In the genomic region with DNA sequence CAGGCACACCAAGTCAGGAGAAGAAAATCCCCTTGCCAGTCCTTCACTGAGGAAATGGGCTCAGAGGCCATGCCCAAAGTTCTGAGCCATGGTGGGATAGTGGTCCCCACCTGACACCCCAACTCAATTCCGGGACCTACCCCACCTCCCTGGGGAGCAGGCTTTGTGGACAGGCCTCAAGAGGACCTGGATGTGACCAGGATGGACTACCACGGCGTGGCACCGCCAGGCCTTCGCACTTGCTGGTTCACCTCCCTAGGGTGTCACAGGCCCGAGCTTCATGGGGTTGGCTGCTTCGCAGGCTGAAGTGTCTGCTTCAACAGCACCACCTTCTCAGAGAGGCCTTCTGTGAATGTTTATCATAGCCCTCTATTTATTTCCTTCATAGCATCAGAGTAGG, we compare ENCODE assay signal across 10 cellular contexts. TPM values are rescaled to one million over a fixed set of nuclear protein-coding genes. Genes with fewer than 3 reads are reported as not detected.
DNase-seq lines count a peak whose midpoint lies in the region; ATAC-seq lines count a peak whose summit lies in the region.
"Had no signal": no experiment of that assay in that cellular context is flagged by ENCODE, and none has a peak within 500 bp of the region (broad histone marks: within the 10 kb centered on the region; RNA-seq: fewer than 3 reads in every experiment).

No MANE protein-coding gene starts in this region.

- H3K27ac Mint-ChIP-seq in natural killer cell treated with Interleukin-12 subunit alpha and Interleukin-12 subunit beta and Interleukin-15 and Interleukin-18, amount 100 ng/mL, for 72 hours, result peak overlapping the region; percentile 19 to 50

- DNase-seq in Right ventricle myocardium superior (peak; percentile 37), Right ventricle myocardium inferior (ENCODE audit: missing footprints) (no peak), epithelial cell of prostate (ENCODE audit: low read depth, low spot score) (no peak), aorta (peak; percentile 48 to 71), NCI-H187 treated with DMSO at 0.1 percent for 48 hours (lab: John Stamatoyannopoulos, UW) (no peak), GM19240 (ENCODE audit: insufficient read length, low spot score) (no peak), NCI-H226 (no peak)
- peak; percentile 20 for DNase-seq in natural killer cell treated with Interleukin-12 subunit alpha and Interleukin-12 subunit beta and Interleukin-15 and Interleukin-18, amount 100 ng/mL, for 72 hours (ENCODE audit: low spot score)

- no peak overlapping the region for H3K4me3 Mint-ChIP-seq in natural killer cell treated with Interleukin-12 subunit alpha and Interleukin-12 subunit beta and Interleukin-15 and Interleukin-18, amount 100 ng/mL, for 72 hours

- H3K9me3 Mint-ChIP-seq in natural killer cell treated with Interleukin-12 subunit alpha and Interleukin-12 subunit beta and Interleukin-15 and Interleukin-18, amount 100 ng/mL, for 72 hours, result no peaks in the 10 kb centered on the region

- H3K27ac ChIP-seq in epithelial cell of prostate (peak overlapping the region; percentile 46), aorta (ENCODE audit: low read depth in 1 of 2, low read length in 2 of 2) (no peak overlapping the region)
- H3K27ac ChIP-seq: GM23248 had no signal

- H3K4me3 ChIP-seq in aorta (ENCODE audit: low read length in 2 of 2), result no peak overlapping the region
- H3K4me3 ChIP-seq: GM23248 had no signal

- H3K36me3 Mint-ChIP-seq in natural killer cell treated with Interleukin-12 subunit alpha and Interleukin-12 subunit beta and Interleukin-15 and Interleukin-18, amount 100 ng/mL, for 72 hours, result no peaks in the 10 kb centered on the region

- H3K4me1 ChIP-seq in aorta (ENCODE audit: control insufficient read depth in 1 of 2, insufficient read depth in 2 of 2, low read length in 2 of 2), result no peaks in the 10 kb centered on the region

- no peaks in the 10 kb centered on the region for H3K27me3 ChIP-seq in aorta (ENCODE audit: control insufficient read depth in 1 of 2, insufficient read depth in 2 of 2, low read length in 1 of 2)

- no peaks in the 10 kb centered on the region for H3K36me3 ChIP-seq in aorta (ENCODE audit: control insufficient read depth in 1 of 2, insufficient read depth in 2 of 2, low read length in 1 of 2)

- 96 to 97% methylated on average over 7 of the region's 7 CpGs for WGBS in aorta, 2 donors

- ATAC-seq in Right ventricle myocardium superior (ENCODE audit: poor library complexity) (no peak), Right ventricle myocardium inferior (no peak), aorta (ENCODE audit: low FRiP score) (no peak)
- no peak for ATAC-seq in natural killer cell treated with Interleukin-12 subunit alpha and Interleukin-12 subunit beta and Interleukin-15 and Interleukin-18, amount 100 ng/mL, for 72 hours

- no peaks in the 10 kb centered on the region for H3K27me3 Mint-ChIP-seq in natural killer cell treated with Interleukin-12 subunit alpha and Interleukin-12 subunit beta and Interleukin-15 and Interleukin-18, amount 100 ng/mL, for 72 hours

- H3K9me3 ChIP-seq in aorta (ENCODE audit: control insufficient read depth, low read length), result no peaks in the 10 kb centered on the region
- H3K9me3 ChIP-seq: SK-N-SH had no signal

- intact Hi-C loops in Right ventricle myocardium superior (cut with DNase I), result loop anchor here (2.0 kb wide), 2 partner anchors 70 to 118 kb away; no protein-coding TSS in a partner anchor
- intact Hi-C loops in Right ventricle myocardium inferior (cut with DNase I), result loop anchor here (2.0 kb wide), 3 partner anchors 22 to 70 kb away; no protein-coding TSS in a partner anchor
- intact Hi-C loops in aorta (cut with DNase I), result loop anchor here (2.0 kb wide), 2 partner anchors 68 to 122 kb away; no protein-coding TSS in a partner anchor

- H3K4me1 Mint-ChIP-seq in natural killer cell treated with Interleukin-12 subunit alpha and Interleukin-12 subunit beta and Interleukin-15 and Interleukin-18, amount 100 ng/mL, for 72 hours (ENCODE audit: low read depth in 2 of 2), result peaks cover 6 to 19% of the 10 kb centered on the region in 2 donors

RNA-seq across cellular contexts. Expression of gene POC1A, which starts 31.7 kb away (rescaled TPM):
- total RNA-seq in Right ventricle myocardium superior (1.5 TPM), Right ventricle myocardium inferior (1.7 TPM), aorta (1 to 10 TPM in 1 of 2 donors, under 1 TPM in 1; 0.91 to 2.1 TPM)
- 10 to 100 TPM; 14.9 to 35.3 TPM for total RNA-seq in natural killer cell treated with Interleukin-12 subunit alpha and Interleukin-12 subunit beta and Interleukin-15 and Interleukin-18, amount 100 ng/mL, for 72 hours
- 1 to 10 TPM in 1 of 2 donors, under 1 TPM in 1; 0.38 to 1.6 TPM for polyA plus RNA-seq in aorta

Comparison
In these comparisons a context has a peak if more than half of its experiments do, and no peak if none do; other contexts are left out.
1. DNase-seq: peak in Right ventricle myocardium superior (single experiment), natural killer cell treated with Interleukin-12 subunit alpha and Interleukin-12 subunit beta and Interleukin-15 and Interleukin-18, amount 100 ng/mL, for 72 hours (single experiment) and aorta (2 of 2); none in Right ventricle myocardium inferior (single experiment), epithelial cell of prostate (single experiment), NCI-H187 treated with DMSO at 0.1 percent for 48 hours (single experiment), GM19240 (single experiment) and NCI-H226 (single experiment).